ENCODE assay signal across 1 cellular context in genomic region chr3:23864954-23865353, GRCh38.
TF ChIP-seq lines count a peak whose summit lies in the region.

No MANE protein-coding gene starts in this region.

TF ChIP-seq in GM23338, 12 proteins besides CTCF, POLR2A, EP300 and RAD21 (continued from another document):
- TF ChIP-seq ZNF462 (CRISPR knock-in tag; IDR thresholded peaks at IDR 0.05), result no peak
